In the genomic region with DNA sequence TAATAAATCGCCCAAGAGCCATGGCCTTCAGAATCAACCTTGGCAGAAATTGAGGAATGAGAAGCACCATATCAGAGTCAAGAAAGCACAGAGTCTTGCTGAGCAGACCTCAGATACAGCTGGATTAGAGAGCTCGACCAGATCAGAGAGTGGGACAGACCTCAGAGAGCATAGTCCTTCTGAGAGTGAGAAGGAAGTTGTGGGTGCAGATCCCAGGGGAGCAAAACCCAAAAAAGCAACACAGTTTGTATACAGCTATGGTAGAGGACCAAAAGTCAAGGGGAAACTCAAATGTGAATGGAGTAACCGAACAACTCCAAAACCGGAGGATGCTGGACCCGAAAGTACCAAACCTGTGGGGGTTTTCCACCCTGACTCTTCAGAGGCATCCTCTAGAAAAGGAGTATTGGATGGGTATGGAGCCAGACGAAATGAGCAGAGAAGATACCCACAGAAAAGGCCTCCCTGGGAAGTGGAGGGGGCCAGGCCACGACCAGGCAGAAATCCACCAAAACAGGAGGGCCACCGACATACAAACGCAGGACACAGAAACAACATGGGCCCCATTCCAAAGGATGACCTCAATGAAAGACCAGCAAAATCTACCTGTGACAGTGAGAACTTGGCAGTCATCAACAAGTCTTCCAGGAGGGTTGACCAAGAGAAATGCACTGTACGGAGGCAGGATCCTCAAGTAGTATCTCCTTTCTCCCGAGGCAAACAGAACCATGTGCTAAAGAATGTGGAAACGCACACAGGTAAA, we compare ENCODE assay signal across 19 cellular contexts. TPM values are rescaled to one million over a fixed set of nuclear protein-coding genes. Genes with fewer than 3 reads are reported as not detected.
DNase-seq lines count a peak whose midpoint lies in the region; ATAC-seq and TF ChIP-seq lines count a peak whose summit lies in the region.
"Had no signal": no experiment of that assay in that cellular context is flagged by ENCODE, and none has a peak within 500 bp of the region (broad histone marks: within the 10 kb centered on the region; RNA-seq: fewer than 3 reads in every experiment).

No MANE protein-coding gene starts in this region.

- no peak overlapping the region for H3K4me3 ChIP-seq in MM.1S (ENCODE audit: low read length)
- H3K4me3 ChIP-seq: cardiac muscle cell, gastroesophageal sphincter had no signal

- H3K9me2 ChIP-seq in MM.1S (replicated peaks; ENCODE audit: insufficient read depth, low read length), result no peaks in the 10 kb centered on the region

- H3K27me3 ChIP-seq in MM.1S (replicated peaks; ENCODE audit: insufficient read depth, low read length), result no peaks in the 10 kb centered on the region
- H3K27me3 ChIP-seq: cardiac muscle cell, gastroesophageal sphincter had no signal

- ATAC-seq in stimulated activated naive B cell treated with anti-CD40 and anti-IgM and Interleukin-4, amounts not matched to agents 10 μg/mL and 1 μg/mL and 100 μg/mL, for 72 hours (replicated peaks), result no peak
- ATAC-seq in HG03159 (IDR thresholded peaks at IDR 0.05; ENCODE audit: unreplicated experiment) (no peak), GM19351 (IDR thresholded peaks at IDR 0.05; ENCODE audit: unreplicated experiment) (no peak)
- ATAC-seq: gastroesophageal sphincter, Panc1 had no signal

- peaks cover 4% of the 10 kb centered on the region for H3K36me3 ChIP-seq in MM.1S (replicated peaks; ENCODE audit: insufficient read depth, low read length)

- H3K79me2 ChIP-seq in MM.1S (ENCODE audit: low read length), result peaks cover 90% of the 10 kb centered on the region

- peak overlapping the region; percentile 33 for H3K4me3 Mint-ChIP-seq in activated naive CD4-positive, alpha-beta T cell treated with anti-CD3 and anti-CD28 coated beads for 36 hours
- peak overlapping the region in 4 of 5 experiments; percentile 3 to 48 (median 22) for H3K4me3 Mint-ChIP-seq in brain
- peak overlapping the region; percentile 60 to 76 for H3K4me3 Mint-ChIP-seq in stimulated activated naive B cell treated with anti-CD40 and anti-IgM and Interleukin-4, amounts not matched to agents 10 μg/mL and 1 μg/mL and 100 μg/mL, for 72 hours

- H3K27me3 Mint-ChIP-seq in activated naive CD4-positive, alpha-beta T cell treated with anti-CD3 and anti-CD28 coated beads for 36 hours (ENCODE audit: low read depth), result no peaks in the 10 kb centered on the region
- peaks cover 5% of the 10 kb centered on the region for H3K27me3 Mint-ChIP-seq in brain
- H3K27me3 Mint-ChIP-seq in stimulated activated naive B cell treated with anti-CD40 and anti-IgM and Interleukin-4, amounts not matched to agents 10 μg/mL and 1 μg/mL and 100 μg/mL, for 72 hours, result no peaks in the 10 kb centered on the region

- no peak overlapping the region for H2AFZ ChIP-seq in MM.1S (ENCODE audit: low read length)

- peaks cover 85% of the 10 kb centered on the region for H3K4me1 Mint-ChIP-seq in activated naive CD4-positive, alpha-beta T cell treated with anti-CD3 and anti-CD28 coated beads for 36 hours (ENCODE audit: low read depth)
- peaks cover 95% of the 10 kb centered on the region for H3K4me1 Mint-ChIP-seq in brain
- peaks cover 54 to 83% of the 10 kb centered on the region in 2 donors for H3K4me1 Mint-ChIP-seq in stimulated activated naive B cell treated with anti-CD40 and anti-IgM and Interleukin-4, amounts not matched to agents 10 μg/mL and 1 μg/mL and 100 μg/mL, for 72 hours

- H3F3A ChIP-seq in MM.1S (ENCODE audit: insufficient read depth, low read length), result peaks cover 57% of the 10 kb centered on the region

- H3K9ac ChIP-seq in MM.1S (ENCODE audit: low read length), result no peak overlapping the region

- no peaks in the 10 kb centered on the region for H3K9me3 Mint-ChIP-seq in activated naive CD4-positive, alpha-beta T cell treated with anti-CD3 and anti-CD28 coated beads for 36 hours
- H3K9me3 Mint-ChIP-seq in brain, result peaks cover 0 to 5% (median 3%) of the 10 kb centered on the region in 5 experiments
- H3K9me3 Mint-ChIP-seq in stimulated activated naive B cell treated with anti-CD40 and anti-IgM and Interleukin-4, amounts not matched to agents 10 μg/mL and 1 μg/mL and 100 μg/mL, for 72 hours, result no peaks in the 10 kb centered on the region

- TF ChIP-seq CTCF in MM.1S (IDR thresholded peaks at IDR 0.05; ENCODE audit: low read length) (no peak), brain (conservative IDR thresholded peaks at IDR 0.05) (no peak)

- DNase-seq in activated naive CD4-positive, alpha-beta T cell treated with anti-CD3 and anti-CD28 coated beads for 36 hours, result peak; percentile 18
- DNase-seq in activated naive CD4-positive, alpha-beta T cell (lab: John Stamatoyannopoulos, UW), result no peak
- DNase-seq in MM.1S, result no peak
- peak; percentile 27 for DNase-seq in stimulated activated naive B cell treated with anti-CD40 and anti-IgM and Interleukin-4, amounts not matched to agents 10 μg/mL and 1 μg/mL and 100 μg/mL, for 72 hours
- no peak for DNase-seq in NK-92 (lab: John Stamatoyannopoulos, UW; ENCODE audit: unreplicated experiment)
- DNase-seq: activated CD4-positive, alpha-beta T cell treated with anti-CD3 and anti-CD28 coated beads for 1 hour; activated gamma-delta T cell treated with Interleukin-2 at 50 U/mL for 16 hours; KG1; NCI-H1694; occipital lobe; small intestine had no signal

- H3K27ac ChIP-seq in MM.1S (ENCODE audit: low read length), result peak overlapping the region; percentile 84; the same call in 1 of the 2 replicates
- H3K27ac ChIP-seq: cardiac muscle cell, gastroesophageal sphincter had no signal

- intact Hi-C loops in activated naive CD4-positive, alpha-beta T cell treated with anti-CD3 and anti-CD28 coated beads for 36 hours (cut with micrococcal nuclease), result no loop called here

- H3K36me3 Mint-ChIP-seq in activated naive CD4-positive, alpha-beta T cell treated with anti-CD3 and anti-CD28 coated beads for 36 hours (ENCODE audit: low read depth), result peaks cover 64% of the 10 kb centered on the region
- H3K36me3 Mint-ChIP-seq in brain, result peaks cover 79% of the 10 kb centered on the region
- H3K36me3 Mint-ChIP-seq in stimulated activated naive B cell treated with anti-CD40 and anti-IgM and Interleukin-4, amounts not matched to agents 10 μg/mL and 1 μg/mL and 100 μg/mL, for 72 hours, result peaks cover 56 to 78% of the 10 kb centered on the region in 2 donors

- peak overlapping the region; percentile 77 for H3K27ac Mint-ChIP-seq in activated naive CD4-positive, alpha-beta T cell treated with anti-CD3 and anti-CD28 coated beads for 36 hours
- peak overlapping the region in 2 of 5 experiments; percentile 63 to 87 for H3K27ac Mint-ChIP-seq in brain
- H3K27ac Mint-ChIP-seq in stimulated activated naive B cell treated with anti-CD40 and anti-IgM and Interleukin-4, amounts not matched to agents 10 μg/mL and 1 μg/mL and 100 μg/mL, for 72 hours, result peak overlapping the region; percentile 90

- H3K4me1 ChIP-seq in MM.1S (ENCODE audit: low read length), result peaks cover 76% of the 10 kb centered on the region

- no peaks in the 10 kb centered on the region for H4K20me1 ChIP-seq in MM.1S (ENCODE audit: insufficient read depth, low read length)

- peak overlapping the region; percentile 55; the same call in 1 of the 2 replicates for H3K4me2 ChIP-seq in MM.1S (ENCODE audit: low read depth, low read length)

- H3K9me3 ChIP-seq in MM.1S (replicated peaks; ENCODE audit: insufficient read depth, low read length), result no peaks in the 10 kb centered on the region
- H3K9me3 ChIP-seq: gastroesophageal sphincter had no signal

- CTCF ChIA-PET in activated naive CD4-positive, alpha-beta T cell treated with anti-CD3 and anti-CD28 coated beads for 36 hours (lab: Charles Lee), result no interaction called here

RNA-seq across cellular contexts. Expression of a gene that starts 4.5 kb away (rescaled TPM):
- total RNA-seq in activated naive CD4-positive, alpha-beta T cell treated with anti-CD3 and anti-CD28 coated beads for 36 hours, result 10 to 100 TPM; 32.4 to 32.6 TPM
- 25.8 TPM for polyA plus RNA-seq in brain (ENCODE audit: insufficient read depth, low read depth, low replicate concordance)

RNA-seq across cellular contexts. Expression of a gene that starts 30.0 kb away (rescaled TPM):
- 100 to 1,000 TPM; 151 to 162 TPM for total RNA-seq in activated naive CD4-positive, alpha-beta T cell treated with anti-CD3 and anti-CD28 coated beads for 36 hours
- polyA plus RNA-seq in brain (ENCODE audit: insufficient read depth, low read depth, low replicate concordance), result 65.5 TPM

RNA-seq across cellular contexts. Expression of a gene that starts 30.3 kb away (rescaled TPM):
- total RNA-seq in activated naive CD4-positive, alpha-beta T cell treated with anti-CD3 and anti-CD28 coated beads for 36 hours, result 10 to 100 TPM; 38.1 to 40.5 TPM
- 123 TPM for polyA plus RNA-seq in brain (ENCODE audit: insufficient read depth, low read depth, low replicate concordance)

RNA-seq across cellular contexts. Expression of a gene that starts 54.9 kb away (rescaled TPM):
- not detected for total RNA-seq in activated naive CD4-positive, alpha-beta T cell treated with anti-CD3 and anti-CD28 coated beads for 36 hours
- polyA plus RNA-seq in brain (ENCODE audit: insufficient read depth, low read depth, low replicate concordance), result not detected
- total RNA-seq: cardiac muscle cell, gastroesophageal sphincter, lung microvascular endothelial cell, NCI-H460, occipital lobe had no signal

Comparison
In these comparisons a context has a peak if more than half of its experiments do, and no peak if none do; other contexts are left out.
1. DNase-seq: peak in activated naive CD4-positive, alpha-beta T cell treated with anti-CD3 and anti-CD28 coated beads for 36 hours (single experiment) and stimulated activated naive B cell treated with anti-CD40 and anti-IgM and Interleukin-4, amounts not matched to agents 10 μg/mL and 1 μg/mL and 100 μg/mL, for 72 hours (single experiment); none in activated naive CD4-positive, alpha-beta T cell (0 of 4), MM.1S (single experiment) and NK-92 (single experiment).
2. Peak in every context shown above with its lines, with median percentiles within 50 percentile points of each other: H3K4me3 Mint-ChIP-seq.